ENCODE assay signal across 3 cellular contexts in the genomic region with DNA sequence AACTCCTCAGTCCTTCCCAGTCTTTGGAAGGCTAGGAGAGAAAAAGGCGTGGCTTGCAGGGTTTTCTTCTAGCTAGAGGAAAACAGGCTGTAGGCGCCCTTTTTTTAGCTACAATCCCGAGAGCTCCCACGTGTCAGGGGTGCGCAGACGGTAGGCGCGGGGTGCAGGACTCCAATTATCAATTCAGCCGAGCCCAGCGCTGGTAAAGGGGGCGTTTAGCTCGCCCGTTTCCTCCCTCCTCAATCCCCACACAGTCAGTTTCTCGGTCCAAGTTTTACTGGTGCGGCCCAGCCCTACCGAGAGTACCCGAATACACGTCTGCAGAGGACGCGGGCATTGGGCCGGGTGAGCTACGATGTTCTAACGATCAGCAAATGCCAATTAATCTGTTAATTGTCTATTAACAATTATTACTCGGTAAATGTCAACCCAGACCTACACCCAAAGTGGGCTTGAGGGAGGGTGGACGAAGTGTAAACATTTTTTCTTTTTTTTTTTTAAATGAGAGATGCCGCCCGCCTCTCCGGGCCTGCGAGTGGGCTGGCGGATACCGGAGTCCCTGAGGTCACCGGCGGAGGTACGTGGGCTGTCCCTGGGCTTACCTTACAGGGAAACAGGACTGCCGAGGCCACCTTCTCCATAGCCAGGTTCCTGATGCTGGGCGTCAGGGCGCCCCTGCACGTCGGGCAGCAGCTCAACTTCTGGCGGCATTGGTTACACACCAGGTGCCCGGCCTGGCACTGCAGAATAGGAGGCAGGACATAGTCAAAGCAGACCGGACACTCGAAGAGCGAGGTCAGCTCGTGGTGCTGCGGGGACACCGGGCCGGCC.
A peak's percentile ranks its signal among the peaks of the same experiment; 100 is the strongest.
TF ChIP-seq lines count a peak whose summit lies in the region.

No MANE protein-coding gene starts in this region.

TF ChIP-seq in Ishikawa, 13 proteins besides CTCF, POLR2A, EP300 and RAD21:
- TF ChIP-seq, protein P1, sequence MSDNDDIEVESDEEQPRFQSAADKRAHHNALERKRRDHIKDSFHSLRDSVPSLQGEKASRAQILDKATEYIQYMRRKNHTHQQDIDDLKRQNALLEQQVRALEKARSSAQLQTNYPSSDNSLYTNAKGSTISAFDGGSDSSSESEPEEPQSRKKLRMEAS (IDR thresholded peaks at IDR 0.05), result peak; percentile 85
- no peak for TF ChIP-seq FOXM1 (IDR thresholded peaks at IDR 0.05; ENCODE audit: borderline replicate concordance, low read depth)
TF ChIP-seq in Ishikawa: peak in this region for 1.

TF ChIP-seq in SK-N-SH treated with all-trans-retinoic acid at 6 μM for 48 hours, 23 proteins besides CTCF, POLR2A, EP300 and RAD21 (continued from another document):
- TF ChIP-seq CSRNP3 (CRISPR knock-in tag; IDR thresholded peaks at IDR 0.05) (no peak), RARB (CRISPR knock-in tag; IDR thresholded peaks at IDR 0.05) (no peak), TOX (CRISPR knock-in tag; IDR thresholded peaks at IDR 0.05; ENCODE audit: borderline replicate concordance) (no peak), ISL1 (CRISPR knock-in tag; IDR thresholded peaks at IDR 0.05) (no peak), ZNF8 (CRISPR knock-in tag; IDR thresholded peaks at IDR 0.05) (no peak), ARNTL (CRISPR knock-in tag; IDR thresholded peaks at IDR 0.05; ENCODE audit: borderline replicate concordance, low read depth) (no peak), POU6F1 (CRISPR knock-in tag; IDR thresholded peaks at IDR 0.05; ENCODE audit: borderline replicate concordance, low read depth) (no peak), ZNF565 (CRISPR knock-in tag; conservative IDR thresholded peaks at IDR 0.05; ENCODE audit: low read depth) (no peak), SNAI2 (CRISPR knock-in tag; IDR thresholded peaks at IDR 0.05) (no peak), ZNF70 (CRISPR knock-in tag; IDR thresholded peaks at IDR 0.05) (no peak), ZFP30 (CRISPR knock-in tag; IDR thresholded peaks at IDR 0.05) (no peak), GLIS3 (CRISPR knock-in tag; IDR thresholded peaks at IDR 0.05) (no peak), CSDC2 (CRISPR knock-in tag; IDR thresholded peaks at IDR 0.05) (no peak), ZC3H10 (CRISPR knock-in tag; IDR thresholded peaks at IDR 0.05) (no peak)
- TF ChIP-seq, protein P2, sequence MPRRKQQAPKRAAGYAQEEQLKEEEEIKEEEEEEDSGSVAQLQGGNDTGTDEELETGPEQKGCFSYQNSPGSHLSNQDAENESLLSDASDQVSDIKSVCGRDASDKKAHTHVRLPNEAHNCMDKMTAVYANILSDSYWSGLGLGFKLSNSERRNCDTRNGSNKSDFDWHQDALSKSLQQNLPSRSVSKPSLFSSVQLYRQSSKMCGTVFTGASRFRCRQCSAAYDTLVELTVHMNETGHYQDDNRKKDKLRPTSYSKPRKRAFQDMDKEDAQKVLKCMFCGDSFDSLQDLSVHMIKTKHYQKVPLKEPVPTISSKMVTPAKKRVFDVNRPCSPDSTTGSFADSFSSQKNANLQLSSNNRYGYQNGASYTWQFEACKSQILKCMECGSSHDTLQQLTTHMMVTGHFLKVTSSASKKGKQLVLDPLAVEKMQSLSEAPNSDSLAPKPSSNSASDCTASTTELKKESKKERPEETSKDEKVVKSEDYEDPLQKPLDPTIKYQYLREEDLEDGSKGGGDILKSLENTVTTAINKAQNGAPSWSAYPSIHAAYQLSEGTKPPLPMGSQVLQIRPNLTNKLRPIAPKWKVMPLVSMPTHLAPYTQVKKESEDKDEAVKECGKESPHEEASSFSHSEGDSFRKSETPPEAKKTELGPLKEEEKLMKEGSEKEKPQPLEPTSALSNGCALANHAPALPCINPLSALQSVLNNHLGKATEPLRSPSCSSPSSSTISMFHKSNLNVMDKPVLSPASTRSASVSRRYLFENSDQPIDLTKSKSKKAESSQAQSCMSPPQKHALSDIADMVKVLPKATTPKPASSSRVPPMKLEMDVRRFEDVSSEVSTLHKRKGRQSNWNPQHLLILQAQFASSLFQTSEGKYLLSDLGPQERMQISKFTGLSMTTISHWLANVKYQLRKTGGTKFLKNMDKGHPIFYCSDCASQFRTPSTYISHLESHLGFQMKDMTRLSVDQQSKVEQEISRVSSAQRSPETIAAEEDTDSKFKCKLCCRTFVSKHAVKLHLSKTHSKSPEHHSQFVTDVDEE (CRISPR knock-in tag; IDR thresholded peaks at IDR 0.05), result no peak
TF ChIP-seq in SK-N-SH treated with all-trans-retinoic acid at 6 μM for 48 hours: peak in this region for 0.

TF ChIP-seq in GM12878, 131 proteins besides CTCF, POLR2A, EP300 and RAD21 (continued from another document):
- TF ChIP-seq MLLT1 (IDR thresholded peaks at IDR 0.05) (peak; percentile 42; the same call in 1 of the 2 replicates), BACH1 (IDR thresholded peaks at IDR 0.05; ENCODE audit: borderline replicate concordance) (0 out of 2 replicates have a peak, but pooled peaks have one; percentile 20), MXI1 (IDR thresholded peaks at IDR 0.05; ENCODE audit: low read depth, low read length) (peak; percentile 71), NRF1 (conservative IDR thresholded peaks at IDR 0.05; ENCODE audit: low read depth, low read length) (0 out of 2 replicates have a peak, but pooled peaks have one; percentile 15), MEF2B (IDR thresholded peaks at IDR 0.05; ENCODE audit: partially characterized antibody, poor library complexity, severe bottlenecking) (no peak), ZNF384 (IDR thresholded peaks at IDR 0.05; ENCODE audit: borderline replicate concordance, low read depth, low read length) (no peak)
- TF ChIP-seq, protein P3, sequence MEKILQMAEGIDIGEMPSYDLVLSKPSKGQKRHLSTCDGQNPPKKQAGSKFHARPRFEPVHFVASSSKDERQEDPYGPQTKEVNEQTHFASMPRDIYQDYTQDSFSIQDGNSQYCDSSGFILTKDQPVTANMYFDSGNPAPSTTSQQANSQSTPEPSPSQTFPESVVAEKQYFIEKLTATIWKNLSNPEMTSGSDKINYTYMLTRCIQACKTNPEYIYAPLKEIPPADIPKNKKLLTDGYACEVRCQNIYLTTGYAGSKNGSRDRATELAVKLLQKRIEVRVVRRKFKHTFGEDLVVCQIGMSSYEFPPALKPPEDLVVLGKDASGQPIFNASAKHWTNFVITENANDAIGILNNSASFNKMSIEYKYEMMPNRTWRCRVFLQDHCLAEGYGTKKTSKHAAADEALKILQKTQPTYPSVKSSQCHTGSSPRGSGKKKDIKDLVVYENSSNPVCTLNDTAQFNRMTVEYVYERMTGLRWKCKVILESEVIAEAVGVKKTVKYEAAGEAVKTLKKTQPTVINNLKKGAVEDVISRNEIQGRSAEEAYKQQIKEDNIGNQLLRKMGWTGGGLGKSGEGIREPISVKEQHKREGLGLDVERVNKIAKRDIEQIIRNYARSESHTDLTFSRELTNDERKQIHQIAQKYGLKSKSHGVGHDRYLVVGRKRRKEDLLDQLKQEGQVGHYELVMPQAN (conservative IDR thresholded peaks at IDR 0.05), result 0 out of 2 replicates have a peak, but pooled peaks have one; percentile 27
